1 cellular context compared by ENCODE assay signal in the genomic region with DNA sequence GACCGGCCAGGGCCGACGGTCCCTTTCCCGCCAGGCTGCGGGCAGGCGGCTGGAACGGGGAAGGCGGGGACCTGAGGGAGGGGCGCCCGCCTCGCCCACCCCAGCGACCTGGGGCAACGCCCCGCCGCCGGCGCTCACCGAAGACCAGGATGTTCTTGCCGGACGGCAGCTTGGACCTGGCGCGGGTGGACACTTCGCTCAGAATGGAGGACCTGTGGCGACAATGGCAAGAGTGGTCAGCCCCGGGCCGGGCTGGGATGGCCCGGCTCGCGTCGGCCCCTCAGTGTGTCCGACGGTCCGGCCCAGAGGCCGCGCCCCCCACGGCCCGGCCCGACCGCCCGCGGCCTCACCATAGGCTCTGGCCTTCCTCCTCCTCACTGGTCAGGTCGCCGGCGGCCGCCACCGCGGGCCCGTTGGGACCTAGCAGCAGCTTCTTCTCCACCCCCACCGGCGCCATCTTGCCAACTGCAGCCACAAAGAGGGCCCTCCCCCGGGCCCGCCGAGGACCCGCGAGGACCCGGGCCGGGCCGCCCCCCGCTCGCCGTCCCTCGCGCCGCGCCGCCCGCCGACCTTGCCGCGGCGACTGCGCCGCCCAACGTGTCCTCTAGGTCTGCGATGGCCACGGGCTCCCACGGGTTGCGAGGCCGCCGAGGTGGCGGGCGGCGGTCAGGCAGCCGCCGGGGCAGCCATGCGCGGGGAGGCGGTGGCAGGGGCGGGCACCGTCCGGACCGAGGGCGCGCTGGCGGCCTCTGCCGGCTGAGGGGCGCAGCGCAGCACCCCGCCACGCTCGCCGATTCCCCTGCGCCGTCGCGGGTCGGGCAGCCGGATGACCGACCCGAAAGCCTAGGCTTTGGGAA.
TF ChIP-seq lines count a peak whose summit lies in the region.

A gene (minus strand): TSS at position 475 of the 857 bp plus-strand sequence. CDS start 18 bp downstream, at position 457.

TF ChIP-seq in HepG2, 621 proteins besides CTCF, POLR2A, EP300 and RAD21 (continued from another document and continues in another):
- TF ChIP-seq ETV6 (CRISPR knock-in tag; conservative IDR thresholded peaks at IDR 0.05), result peak; percentile 47; the same call in 1 of the 2 replicates
- TF ChIP-seq ZKSCAN1 (IDR thresholded peaks at IDR 0.05; ENCODE audit: low read length), result no peak
- TF ChIP-seq HMG20B (CRISPR knock-in tag; conservative IDR thresholded peaks at IDR 0.05), result no peak
- no peak for TF ChIP-seq TCF7 (IDR thresholded peaks at IDR 0.05; ENCODE audit: low read depth)
- TF ChIP-seq ZNF484 (CRISPR knock-in tag; IDR thresholded peaks at IDR 0.05; ENCODE audit: borderline replicate concordance, low read depth), result no peak
- TF ChIP-seq TSC22D2 (CRISPR knock-in tag; IDR thresholded peaks at IDR 0.05; ENCODE audit: borderline replicate concordance), result no peak
- 0 out of 2 replicates have a peak, but pooled peaks have one; percentile 16 for TF ChIP-seq HDAC2 (CRISPR knock-in tag; IDR thresholded peaks at IDR 0.05)
- no peak for TF ChIP-seq NCOR1 (IDR thresholded peaks at IDR 0.05; ENCODE audit: borderline replicate concordance, low read length)
- TF ChIP-seq HCFC1 (IDR thresholded peaks at IDR 0.05; ENCODE audit: low read depth, low read length), result 0 out of 2 replicates have a peak, but pooled peaks have one; percentile 7
- TF ChIP-seq CBX1 (IDR thresholded peaks at IDR 0.05; ENCODE audit: low read depth), result no peak
- 0 out of 2 replicates have a peak, but pooled peaks have one; percentile 85 for TF ChIP-seq ZNF138 (CRISPR knock-in tag; IDR thresholded peaks at IDR 0.05; ENCODE audit: low read depth)
- TF ChIP-seq, protein P1, sequence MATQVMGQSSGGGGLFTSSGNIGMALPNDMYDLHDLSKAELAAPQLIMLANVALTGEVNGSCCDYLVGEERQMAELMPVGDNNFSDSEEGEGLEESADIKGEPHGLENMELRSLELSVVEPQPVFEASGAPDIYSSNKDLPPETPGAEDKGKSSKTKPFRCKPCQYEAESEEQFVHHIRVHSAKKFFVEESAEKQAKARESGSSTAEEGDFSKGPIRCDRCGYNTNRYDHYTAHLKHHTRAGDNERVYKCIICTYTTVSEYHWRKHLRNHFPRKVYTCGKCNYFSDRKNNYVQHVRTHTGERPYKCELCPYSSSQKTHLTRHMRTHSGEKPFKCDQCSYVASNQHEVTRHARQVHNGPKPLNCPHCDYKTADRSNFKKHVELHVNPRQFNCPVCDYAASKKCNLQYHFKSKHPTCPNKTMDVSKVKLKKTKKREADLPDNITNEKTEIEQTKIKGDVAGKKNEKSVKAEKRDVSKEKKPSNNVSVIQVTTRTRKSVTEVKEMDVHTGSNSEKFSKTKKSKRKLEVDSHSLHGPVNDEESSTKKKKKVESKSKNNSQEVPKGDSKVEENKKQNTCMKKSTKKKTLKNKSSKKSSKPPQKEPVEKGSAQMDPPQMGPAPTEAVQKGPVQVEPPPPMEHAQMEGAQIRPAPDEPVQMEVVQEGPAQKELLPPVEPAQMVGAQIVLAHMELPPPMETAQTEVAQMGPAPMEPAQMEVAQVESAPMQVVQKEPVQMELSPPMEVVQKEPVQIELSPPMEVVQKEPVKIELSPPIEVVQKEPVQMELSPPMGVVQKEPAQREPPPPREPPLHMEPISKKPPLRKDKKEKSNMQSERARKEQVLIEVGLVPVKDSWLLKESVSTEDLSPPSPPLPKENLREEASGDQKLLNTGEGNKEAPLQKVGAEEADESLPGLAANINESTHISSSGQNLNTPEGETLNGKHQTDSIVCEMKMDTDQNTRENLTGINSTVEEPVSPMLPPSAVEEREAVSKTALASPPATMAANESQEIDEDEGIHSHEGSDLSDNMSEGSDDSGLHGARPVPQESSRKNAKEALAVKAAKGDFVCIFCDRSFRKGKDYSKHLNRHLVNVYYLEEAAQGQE (IDR thresholded peaks at IDR 0.05; ENCODE audit: borderline replicate concordance in 1 of 2, low read depth in 1 of 2, low read length in 2 of 2), result no peak
- TF ChIP-seq MED8 (CRISPR knock-in tag; IDR thresholded peaks at IDR 0.05; ENCODE audit: insufficient replicate concordance), result peak; percentile 41
- TF ChIP-seq, protein P2, sequence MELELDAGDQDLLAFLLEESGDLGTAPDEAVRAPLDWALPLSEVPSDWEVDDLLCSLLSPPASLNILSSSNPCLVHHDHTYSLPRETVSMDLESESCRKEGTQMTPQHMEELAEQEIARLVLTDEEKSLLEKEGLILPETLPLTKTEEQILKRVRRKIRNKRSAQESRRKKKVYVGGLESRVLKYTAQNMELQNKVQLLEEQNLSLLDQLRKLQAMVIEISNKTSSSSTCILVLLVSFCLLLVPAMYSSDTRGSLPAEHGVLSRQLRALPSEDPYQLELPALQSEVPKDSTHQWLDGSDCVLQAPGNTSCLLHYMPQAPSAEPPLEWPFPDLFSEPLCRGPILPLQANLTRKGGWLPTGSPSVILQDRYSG (CRISPR knock-in tag; IDR thresholded peaks at IDR 0.05), result peak; percentile 53; the same call in 1 of the 2 replicates
- TF ChIP-seq FIP1L1 (IDR thresholded peaks at IDR 0.05; ENCODE audit: borderline replicate concordance, insufficient read depth, low read depth, low read length), result no peak
- TF ChIP-seq, protein P3, sequence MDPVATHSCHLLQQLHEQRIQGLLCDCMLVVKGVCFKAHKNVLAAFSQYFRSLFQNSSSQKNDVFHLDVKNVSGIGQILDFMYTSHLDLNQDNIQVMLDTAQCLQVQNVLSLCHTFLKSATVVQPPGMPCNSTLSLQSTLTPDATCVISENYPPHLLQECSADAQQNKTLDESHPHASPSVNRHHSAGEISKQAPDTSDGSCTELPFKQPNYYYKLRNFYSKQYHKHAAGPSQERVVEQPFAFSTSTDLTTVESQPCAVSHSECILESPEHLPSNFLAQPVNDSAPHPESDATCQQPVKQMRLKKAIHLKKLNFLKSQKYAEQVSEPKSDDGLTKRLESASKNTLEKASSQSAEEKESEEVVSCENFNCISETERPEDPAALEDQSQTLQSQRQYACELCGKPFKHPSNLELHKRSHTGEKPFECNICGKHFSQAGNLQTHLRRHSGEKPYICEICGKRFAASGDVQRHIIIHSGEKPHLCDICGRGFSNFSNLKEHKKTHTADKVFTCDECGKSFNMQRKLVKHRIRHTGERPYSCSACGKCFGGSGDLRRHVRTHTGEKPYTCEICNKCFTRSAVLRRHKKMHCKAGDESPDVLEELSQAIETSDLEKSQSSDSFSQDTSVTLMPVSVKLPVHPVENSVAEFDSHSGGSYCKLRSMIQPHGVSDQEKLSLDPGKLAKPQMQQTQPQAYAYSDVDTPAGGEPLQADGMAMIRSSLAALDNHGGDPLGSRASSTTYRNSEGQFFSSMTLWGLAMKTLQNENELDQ (CRISPR knock-in tag; IDR thresholded peaks at IDR 0.05; ENCODE audit: borderline replicate concordance), result no peak
- no peak for TF ChIP-seq ZFP41 (CRISPR knock-in tag; IDR thresholded peaks at IDR 0.05; ENCODE audit: borderline replicate concordance)
- TF ChIP-seq, protein P4, sequence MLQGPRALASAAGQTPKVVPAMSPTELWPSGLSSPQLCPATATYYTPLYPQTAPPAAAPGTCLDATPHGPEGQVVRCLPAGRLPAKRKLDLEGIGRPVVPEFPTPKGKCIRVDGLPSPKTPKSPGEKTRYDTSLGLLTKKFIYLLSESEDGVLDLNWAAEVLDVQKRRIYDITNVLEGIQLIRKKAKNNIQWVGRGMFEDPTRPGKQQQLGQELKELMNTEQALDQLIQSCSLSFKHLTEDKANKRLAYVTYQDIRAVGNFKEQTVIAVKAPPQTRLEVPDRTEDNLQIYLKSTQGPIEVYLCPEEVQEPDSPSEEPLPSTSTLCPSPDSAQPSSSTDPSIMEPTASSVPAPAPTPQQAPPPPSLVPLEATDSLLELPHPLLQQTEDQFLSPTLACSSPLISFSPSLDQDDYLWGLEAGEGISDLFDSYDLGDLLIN (CRISPR knock-in tag; IDR thresholded peaks at IDR 0.05; ENCODE audit: borderline replicate concordance), result peak; percentile 59; the same call in 1 of the 2 replicates
- peak; percentile 26; the same call in 1 of the 2 replicates for TF ChIP-seq SALL2 (CRISPR knock-in tag; IDR thresholded peaks at IDR 0.05)
- no peak for TF ChIP-seq SIX1 (CRISPR knock-in tag; IDR thresholded peaks at IDR 0.05; ENCODE audit: borderline replicate concordance)
- no peak for TF ChIP-seq ONECUT2 (CRISPR knock-in tag; IDR thresholded peaks at IDR 0.05)
- TF ChIP-seq ZNF550 (CRISPR knock-in tag; IDR thresholded peaks at IDR 0.05; ENCODE audit: borderline replicate concordance), result no peak
- TF ChIP-seq, protein P5, sequence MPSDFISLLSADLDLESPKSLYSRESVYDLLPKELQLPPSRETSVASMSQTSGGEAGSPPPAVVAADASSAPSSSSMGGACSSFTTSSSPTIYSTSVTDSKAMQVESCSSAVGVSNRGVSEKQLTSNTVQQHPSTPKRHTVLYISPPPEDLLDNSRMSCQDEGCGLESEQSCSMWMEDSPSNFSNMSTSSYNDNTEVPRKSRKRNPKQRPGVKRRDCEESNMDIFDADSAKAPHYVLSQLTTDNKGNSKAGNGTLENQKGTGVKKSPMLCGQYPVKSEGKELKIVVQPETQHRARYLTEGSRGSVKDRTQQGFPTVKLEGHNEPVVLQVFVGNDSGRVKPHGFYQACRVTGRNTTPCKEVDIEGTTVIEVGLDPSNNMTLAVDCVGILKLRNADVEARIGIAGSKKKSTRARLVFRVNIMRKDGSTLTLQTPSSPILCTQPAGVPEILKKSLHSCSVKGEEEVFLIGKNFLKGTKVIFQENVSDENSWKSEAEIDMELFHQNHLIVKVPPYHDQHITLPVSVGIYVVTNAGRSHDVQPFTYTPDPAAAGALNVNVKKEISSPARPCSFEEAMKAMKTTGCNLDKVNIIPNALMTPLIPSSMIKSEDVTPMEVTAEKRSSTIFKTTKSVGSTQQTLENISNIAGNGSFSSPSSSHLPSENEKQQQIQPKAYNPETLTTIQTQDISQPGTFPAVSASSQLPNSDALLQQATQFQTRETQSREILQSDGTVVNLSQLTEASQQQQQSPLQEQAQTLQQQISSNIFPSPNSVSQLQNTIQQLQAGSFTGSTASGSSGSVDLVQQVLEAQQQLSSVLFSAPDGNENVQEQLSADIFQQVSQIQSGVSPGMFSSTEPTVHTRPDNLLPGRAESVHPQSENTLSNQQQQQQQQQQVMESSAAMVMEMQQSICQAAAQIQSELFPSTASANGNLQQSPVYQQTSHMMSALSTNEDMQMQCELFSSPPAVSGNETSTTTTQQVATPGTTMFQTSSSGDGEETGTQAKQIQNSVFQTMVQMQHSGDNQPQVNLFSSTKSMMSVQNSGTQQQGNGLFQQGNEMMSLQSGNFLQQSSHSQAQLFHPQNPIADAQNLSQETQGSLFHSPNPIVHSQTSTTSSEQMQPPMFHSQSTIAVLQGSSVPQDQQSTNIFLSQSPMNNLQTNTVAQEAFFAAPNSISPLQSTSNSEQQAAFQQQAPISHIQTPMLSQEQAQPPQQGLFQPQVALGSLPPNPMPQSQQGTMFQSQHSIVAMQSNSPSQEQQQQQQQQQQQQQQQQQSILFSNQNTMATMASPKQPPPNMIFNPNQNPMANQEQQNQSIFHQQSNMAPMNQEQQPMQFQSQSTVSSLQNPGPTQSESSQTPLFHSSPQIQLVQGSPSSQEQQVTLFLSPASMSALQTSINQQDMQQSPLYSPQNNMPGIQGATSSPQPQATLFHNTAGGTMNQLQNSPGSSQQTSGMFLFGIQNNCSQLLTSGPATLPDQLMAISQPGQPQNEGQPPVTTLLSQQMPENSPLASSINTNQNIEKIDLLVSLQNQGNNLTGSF (CRISPR knock-in tag; IDR thresholded peaks at IDR 0.05), result no peak
- TF ChIP-seq, protein P6, sequence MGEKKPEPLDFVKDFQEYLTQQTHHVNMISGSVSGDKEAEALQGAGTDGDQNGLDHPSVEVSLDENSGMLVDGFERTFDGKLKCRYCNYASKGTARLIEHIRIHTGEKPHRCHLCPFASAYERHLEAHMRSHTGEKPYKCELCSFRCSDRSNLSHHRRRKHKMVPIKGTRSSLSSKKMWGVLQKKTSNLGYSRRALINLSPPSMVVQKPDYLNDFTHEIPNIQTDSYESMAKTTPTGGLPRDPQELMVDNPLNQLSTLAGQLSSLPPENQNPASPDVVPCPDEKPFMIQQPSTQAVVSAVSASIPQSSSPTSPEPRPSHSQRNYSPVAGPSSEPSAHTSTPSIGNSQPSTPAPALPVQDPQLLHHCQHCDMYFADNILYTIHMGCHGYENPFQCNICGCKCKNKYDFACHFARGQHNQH (CRISPR knock-in tag; IDR thresholded peaks at IDR 0.05), result 0 out of 2 replicates have a peak, but pooled peaks have one; percentile 62
- peak; percentile 88 for TF ChIP-seq ZMYM4 (CRISPR knock-in tag; IDR thresholded peaks at IDR 0.05)
- TF ChIP-seq ZNF619 (CRISPR knock-in tag; IDR thresholded peaks at IDR 0.05), result peak; percentile 93; the same call in 1 of the 2 replicates
- TF ChIP-seq ETV5 (CRISPR knock-in tag; IDR thresholded peaks at IDR 0.05; ENCODE audit: borderline replicate concordance), result peak; percentile 11; the same call in 1 of the 2 replicates
- TF ChIP-seq ATF7 (IDR thresholded peaks at IDR 0.05), result no peak
- peak; percentile 26; the same call in 1 of the 2 replicates for TF ChIP-seq ATF7 (CRISPR knock-in tag; IDR thresholded peaks at IDR 0.05)
- no peak for TF ChIP-seq NCOA1 (CRISPR knock-in tag; IDR thresholded peaks at IDR 0.05)
- no peak for TF ChIP-seq WIZ (CRISPR knock-in tag; IDR thresholded peaks at IDR 0.05)
- TF ChIP-seq AHR (CRISPR knock-in tag; IDR thresholded peaks at IDR 0.05), result 0 out of 2 replicates have a peak, but pooled peaks have one; percentile 72
- TF ChIP-seq, protein P7, sequence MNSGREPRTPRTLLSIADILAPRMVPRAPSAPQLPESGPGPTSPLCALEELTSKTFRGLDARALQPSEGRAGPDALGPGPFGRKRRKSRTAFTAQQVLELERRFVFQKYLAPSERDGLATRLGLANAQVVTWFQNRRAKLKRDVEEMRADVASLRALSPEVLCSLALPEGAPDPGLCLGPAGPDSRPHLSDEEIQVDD (CRISPR knock-in tag; IDR thresholded peaks at IDR 0.05; ENCODE audit: borderline replicate concordance), result 0 out of 2 replicates have a peak, but pooled peaks have one; percentile 59
- no peak for TF ChIP-seq ZSCAN12 (CRISPR knock-in tag; IDR thresholded peaks at IDR 0.05)
- TF ChIP-seq, protein P8, sequence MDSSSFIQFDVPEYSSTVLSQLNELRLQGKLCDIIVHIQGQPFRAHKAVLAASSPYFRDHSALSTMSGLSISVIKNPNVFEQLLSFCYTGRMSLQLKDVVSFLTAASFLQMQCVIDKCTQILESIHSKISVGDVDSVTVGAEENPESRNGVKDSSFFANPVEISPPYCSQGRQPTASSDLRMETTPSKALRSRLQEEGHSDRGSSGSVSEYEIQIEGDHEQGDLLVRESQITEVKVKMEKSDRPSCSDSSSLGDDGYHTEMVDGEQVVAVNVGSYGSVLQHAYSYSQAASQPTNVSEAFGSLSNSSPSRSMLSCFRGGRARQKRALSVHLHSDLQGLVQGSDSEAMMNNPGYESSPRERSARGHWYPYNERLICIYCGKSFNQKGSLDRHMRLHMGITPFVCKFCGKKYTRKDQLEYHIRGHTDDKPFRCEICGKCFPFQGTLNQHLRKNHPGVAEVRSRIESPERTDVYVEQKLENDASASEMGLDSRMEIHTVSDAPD (CRISPR knock-in tag; IDR thresholded peaks at IDR 0.05), result no peak
- no peak for TF ChIP-seq SRSF4 (IDR thresholded peaks at IDR 0.05; ENCODE audit: low read depth, low read length, poor library complexity, severe bottlenecking)
- TF ChIP-seq, protein P9, sequence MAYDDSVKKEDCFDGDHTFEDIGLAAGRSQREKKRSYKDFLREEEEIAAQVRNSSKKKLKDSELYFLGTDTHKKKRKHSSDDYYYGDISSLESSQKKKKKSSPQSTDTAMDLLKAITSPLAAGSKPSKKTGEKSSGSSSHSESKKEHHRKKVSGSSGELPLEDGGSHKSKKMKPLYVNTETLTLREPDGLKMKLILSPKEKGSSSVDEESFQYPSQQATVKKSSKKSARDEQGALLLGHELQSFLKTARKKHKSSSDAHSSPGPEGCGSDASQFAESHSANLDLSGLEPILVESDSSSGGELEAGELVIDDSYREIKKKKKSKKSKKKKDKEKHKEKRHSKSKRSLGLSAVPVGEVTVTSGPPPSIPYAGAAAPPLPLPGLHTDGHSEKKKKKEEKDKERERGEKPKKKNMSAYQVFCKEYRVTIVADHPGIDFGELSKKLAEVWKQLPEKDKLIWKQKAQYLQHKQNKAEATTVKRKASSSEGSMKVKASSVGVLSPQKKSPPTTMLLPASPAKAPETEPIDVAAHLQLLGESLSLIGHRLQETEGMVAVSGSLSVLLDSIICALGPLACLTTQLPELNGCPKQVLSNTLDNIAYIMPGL (CRISPR knock-in tag; IDR thresholded peaks at IDR 0.05; ENCODE audit: borderline replicate concordance in 1 of 2, low read depth in 1 of 2), result peak; percentile 84 to 90
